Comparison of ENCODE assay signal across 24 cellular contexts in the genomic region with DNA sequence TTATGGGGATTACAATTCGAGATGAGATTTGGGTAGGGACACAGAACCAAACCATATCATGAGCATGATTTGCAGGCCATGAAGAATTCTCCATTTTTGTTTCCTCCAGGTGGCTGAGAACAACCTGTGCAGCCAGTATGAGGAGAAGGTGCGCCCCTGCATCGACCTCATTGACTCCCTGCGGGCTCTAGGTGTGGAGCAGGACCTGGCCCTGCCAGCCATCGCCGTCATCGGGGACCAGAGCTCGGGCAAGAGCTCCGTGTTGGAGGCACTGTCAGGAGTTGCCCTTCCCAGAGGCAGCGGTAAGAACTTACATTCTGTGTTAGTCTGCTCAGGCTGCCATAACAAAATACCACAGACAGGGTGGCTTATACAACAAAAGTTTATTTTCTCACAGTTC.
"Had no signal": no experiment of that assay in that cellular context is flagged by ENCODE, and none has a peak within 500 bp of the region (broad histone marks: within the 10 kb centered on the region; RNA-seq: fewer than 3 reads in every experiment).

No MANE protein-coding gene starts in this region.

- H3K9me3 ChIP-seq: psoas muscle, upper lobe of right lung had no signal

- DNase-seq: activated CD4-positive, alpha-beta T cell treated with anti-CD3 and anti-CD28 coated beads for 48 hours; activated CD4-positive, CD25-positive, alpha-beta regulatory T cell; activated CD8-positive, alpha-beta T cell treated with anti-CD3 and anti-CD28 coated beads, Interleukin-2, amount 10 ng/mL, durations not matched to agents 7 days and 5 days; activated naive CD4-positive, alpha-beta T cell; activated T-cell treated with anti-CD3 and anti-CD28 coated beads, Interleukin-2, amount 50 U/mL, for 24 hours; amniotic stem cell; brain microvascular endothelial cell; cortex of kidney; foreskin fibroblast; heart right ventricle; midbrain; naive thymus-derived CD4-positive, alpha-beta T cell; nucleus accumbens; psoas muscle; stimulated activated CD4-positive, alpha-beta T cell treated with anti-CD3 and anti-CD28 coated beads, Interleukin-1b, Interleukin-23, amount 100 ng/mL, for 48 hours; stimulated activated CD4-positive, alpha-beta T cell treated with anti-CD3 and anti-CD28 coated beads, Interleukin-4, amount 100 ng/mL, for 4 hours; stimulated activated CD8-positive, alpha-beta memory T cell treated with anti-CD3 and anti-CD28 coated beads, Interleukin-4, amount 100 ng/mL, for 48 hours; stimulated activated naive CD8-positive, alpha-beta T cell treated with anti-CD3 and anti-CD28 coated beads, Interleukin-15, amount 100 ng/mL, for 72 hours; substantia nigra; T-helper 1 cell; upper lobe of right lung had no signal

- H3K4me1 ChIP-seq: heart right ventricle, parathyroid adenoma, psoas muscle, tibial artery, upper lobe of right lung had no signal

- H3K4me2 ChIP-seq: smooth muscle cell had no signal

- H3K27ac ChIP-seq: brain microvascular endothelial cell, heart right ventricle, parathyroid adenoma, psoas muscle, tibial artery, upper lobe of right lung had no signal

- H3K27me3 ChIP-seq: brain microvascular endothelial cell, heart right ventricle, tibial artery, upper lobe of right lung had no signal

- H3K79me2 ChIP-seq: parathyroid adenoma had no signal

- H3K4me3 ChIP-seq: heart right ventricle, psoas muscle, smooth muscle cell, tibial artery, upper lobe of right lung had no signal

- H3K36me3 ChIP-seq: brain microvascular endothelial cell had no signal

- H2AFZ ChIP-seq: parathyroid adenoma had no signal
